In genomic region chr21:27339902-27340301, GRCh38 we compare ENCODE assay signal across 19 cellular contexts.
"Had no signal": no experiment of that assay in that cellular context is flagged by ENCODE, and none has a peak within 500 bp of the region (broad histone marks: within the 10 kb centered on the region; RNA-seq: fewer than 3 reads in every experiment).

No MANE protein-coding gene starts in this region.

- H3K36me3 ChIP-seq: right lobe of liver, spleen, upper lobe of left lung had no signal

- H3K36me3 Mint-ChIP-seq: activated naive CD8-positive, alpha-beta T cell; brain had no signal

- H3K4me3 ChIP-seq: psoas muscle, right lobe of liver, upper lobe of left lung had no signal

- H3K4me1 ChIP-seq: psoas muscle, right lobe of liver, spleen, testis, upper lobe of left lung had no signal

- DNase-seq: activated B cell treated with CpG ODN at 0.5 μM for 24 hours; activated CD4-positive, alpha-beta T cell treated with anti-CD3 and anti-CD28 coated beads, Interleukin-2, amount 10 ng/mL, durations not matched to agents 24 days and 14 days; activated CD8-positive, alpha-beta memory T cell treated with anti-CD3 and anti-CD28 coated beads, Interleukin-2, amount 50 U/mL, for 4 hours; activated CD8-positive, alpha-beta T cell treated with anti-CD3 and anti-CD28 coated beads, Interleukin-2, amount 10 ng/mL, durations not matched to agents 7 days and 5 days; activated gamma-delta T cell treated with Interleukin-2 at 50 U/mL for 16 hours; dermis blood vessel endothelial cell; foreskin melanocyte; psoas muscle; right lobe of liver; spleen; stimulated activated naive CD8-positive, alpha-beta T cell treated with anti-CD3 and anti-CD28 coated beads, Interleukin-15, amount 100 ng/mL, for 72 hours; testis; upper lobe of left lung had no signal

- H3K27ac Mint-ChIP-seq: activated B cell treated with CpG ODN at 0.5 μM for 24 hours; activated CD4-positive, alpha-beta T cell treated with anti-CD3 and anti-CD28 coated beads, Interleukin-2, amount 10 ng/mL, durations not matched to agents 24 days and 14 days; activated CD8-positive, alpha-beta T cell treated with anti-CD3 and anti-CD28 coated beads, Interleukin-2, amount 10 ng/mL, durations not matched to agents 7 days and 5 days; activated naive CD8-positive, alpha-beta T cell; brain; nephron; stimulated activated naive CD8-positive, alpha-beta T cell treated with anti-CD3 and anti-CD28 coated beads, Interleukin-15, amount 100 ng/mL, for 72 hours; T-helper 2 cell treated with Interferon-gamma antibody and Interleukin-4, amounts not matched to agents 5 μg/mL and 100 μg/mL, for 36 hours had no signal

- H3K4me1 Mint-ChIP-seq: activated B cell treated with CpG ODN at 0.5 μM for 24 hours; activated CD4-positive, alpha-beta T cell treated with anti-CD3 and anti-CD28 coated beads, Interleukin-2, amount 10 ng/mL, durations not matched to agents 24 days and 14 days; central memory CD8-positive, alpha-beta T cell; stimulated activated naive CD8-positive, alpha-beta T cell treated with anti-CD3 and anti-CD28 coated beads, Interleukin-15, amount 100 ng/mL, for 72 hours had no signal

- H3K27me3 Mint-ChIP-seq: activated B cell treated with CpG ODN at 0.5 μM for 24 hours; activated CD4-positive, alpha-beta T cell treated with anti-CD3 and anti-CD28 coated beads, Interleukin-2, amount 10 ng/mL, durations not matched to agents 24 days and 14 days; activated naive CD8-positive, alpha-beta T cell; central memory CD8-positive, alpha-beta T cell; stimulated activated naive CD8-positive, alpha-beta T cell treated with anti-CD3 and anti-CD28 coated beads, Interleukin-15, amount 100 ng/mL, for 72 hours had no signal

- H3K27ac ChIP-seq: epithelial cell of prostate, psoas muscle, right lobe of liver, spleen, testis, upper lobe of left lung had no signal

- H3K9me3 ChIP-seq: psoas muscle, right lobe of liver, testis, upper lobe of left lung had no signal

- ATAC-seq: activated CD8-positive, alpha-beta T cell treated with anti-CD3 and anti-CD28 coated beads, Interleukin-2, amount 10 ng/mL, durations not matched to agents 7 days and 5 days; psoas muscle; right lobe of liver; stimulated activated naive CD8-positive, alpha-beta T cell treated with anti-CD3 and anti-CD28 coated beads, Interleukin-15, amount 100 ng/mL, for 72 hours had no signal

- H3K4me3 Mint-ChIP-seq: activated B cell treated with CpG ODN at 0.5 μM for 24 hours; activated CD4-positive, alpha-beta T cell treated with anti-CD3 and anti-CD28 coated beads, Interleukin-2, amount 10 ng/mL, durations not matched to agents 24 days and 14 days; activated CD8-positive, alpha-beta T cell treated with anti-CD3 and anti-CD28 coated beads, Interleukin-2, amount 10 ng/mL, durations not matched to agents 7 days and 5 days; activated naive CD8-positive, alpha-beta T cell; brain; central memory CD8-positive, alpha-beta T cell; nephron; stimulated activated naive CD8-positive, alpha-beta T cell treated with anti-CD3 and anti-CD28 coated beads, Interleukin-15, amount 100 ng/mL, for 72 hours; T-helper 2 cell treated with Interferon-gamma antibody and Interleukin-4, amounts not matched to agents 5 μg/mL and 100 μg/mL, for 36 hours had no signal

- H3K27me3 ChIP-seq: right lobe of liver, spleen, testis, upper lobe of left lung had no signal
